Comparison of ENCODE assay signal across 8 cellular contexts in genomic region chr20:39050555-39050902, GRCh38.
DNase-seq lines count a peak whose midpoint lies in the region; ATAC-seq and TF ChIP-seq lines count a peak whose summit lies in the region.

No MANE protein-coding gene starts in this region.

- H3K9me3 Mint-ChIP-seq in H9 (no peaks in the 10 kb centered on the region), T-cell (no peaks in the 10 kb centered on the region)

- DNase-seq in H9 (no peak), T-cell (no peak), fibroblast of villous mesenchyme (ENCODE audit: low read depth) (no peak), body of pancreas (no peak), HPDE6-E6E7 (ENCODE audit: extremely low spot score) (no peak), KG1 (lab: John Stamatoyannopoulos, UW) (no peak)
- no peak for DNase-seq in activated effector memory CD4-positive, alpha-beta T cell treated with anti-CD3 and anti-CD28 coated beads, Interleukin-2, amount 50 U/mL, for 16 hours

- no peak overlapping the region for H3K4ac ChIP-seq in H9 (ENCODE audit: low read depth, low read length)

- H3K27me3 ChIP-seq in H9 (ENCODE audit: insufficient read depth, low read length) (no peaks in the 10 kb centered on the region), skeletal muscle satellite cell (ENCODE audit: control insufficient read depth, insufficient read depth, low read length) (peaks cover 1% of the 10 kb centered on the region), body of pancreas (no peaks in the 10 kb centered on the region)

- peak overlapping the region; percentile 69 to 76 for H3K4me3 Mint-ChIP-seq in H9
- H3K4me3 Mint-ChIP-seq in T-cell = peak overlapping the region; percentile 80 to 87 (median 82)

- no peaks in the 10 kb centered on the region for H3K79me1 ChIP-seq in H9 (ENCODE audit: insufficient read depth, low read depth, low read length, poor library complexity, severe bottlenecking)

- H2BK20ac ChIP-seq in H9 (ENCODE audit: low read depth, low read length, poor library complexity, severe bottlenecking) = no peak overlapping the region

- H3K4me3 ChIP-seq in fibroblast of villous mesenchyme (ENCODE audit: low read depth, low read length) (peak overlapping the region; percentile 88), skeletal muscle satellite cell (ENCODE audit: low read length) (peak overlapping the region; percentile 93), body of pancreas (no peak overlapping the region)

- H2BK120ac ChIP-seq in H9 (ENCODE audit: low read depth, low read length, poor library complexity, severe bottlenecking) = no peak overlapping the region

- no peak overlapping the region for H2BK5ac ChIP-seq in H9 (ENCODE audit: insufficient read length, low read length)

- H3K27ac ChIP-seq in H9 (ENCODE audit: insufficient read length, low read depth, low read length) (no peak overlapping the region), body of pancreas (no peak overlapping the region)

- H3T11ph ChIP-seq in H9 (ENCODE audit: low read length) = no peak overlapping the region

- intact Hi-C loops in body of pancreas (cut with DNase I) = loop anchor here (10.0 kb wide), 1 partner anchor 56 kb away; no protein-coding TSS in a partner anchor

- no peak for TF ChIP-seq CTCF in H9 (conservative IDR thresholded peaks at IDR 0.05)
- TF ChIP-seq CTCF in fibroblast of villous mesenchyme (IDR thresholded peaks at IDR 0.05; ENCODE audit: insufficient read depth, low read depth, low read length) = no peak
- TF ChIP-seq CTCF in body of pancreas (IDR thresholded peaks at IDR 0.05) = no peak

- no peak overlapping the region for H4K5ac ChIP-seq in H9 (ENCODE audit: insufficient read length, low read depth, low read length)

- no peak overlapping the region for H2AFZ ChIP-seq in H9 (ENCODE audit: low read length)

- H4K8ac ChIP-seq in H9 (replicated peaks; ENCODE audit: insufficient read length, low read depth, low read length) = no peak overlapping the region

- no peak overlapping the region for H2AK5ac ChIP-seq in H9 (ENCODE audit: insufficient read length, low read length)

- H3K18ac ChIP-seq in H9 (ENCODE audit: insufficient read length, low read depth, low read length) = no peak overlapping the region

- no peaks in the 10 kb centered on the region for H4K20me1 ChIP-seq in H9 (ENCODE audit: control insufficient read depth, insufficient read depth, insufficient read length)

- H3K4me1 ChIP-seq in H9 (ENCODE audit: insufficient read depth, low read length) (no peaks in the 10 kb centered on the region), skeletal muscle satellite cell (ENCODE audit: control insufficient read depth, insufficient read depth, low read length) (peaks cover 12% of the 10 kb centered on the region), body of pancreas (peaks cover 13% of the 10 kb centered on the region)

- H3K79me2 ChIP-seq in H9 (ENCODE audit: insufficient read depth, low read length) = no peaks in the 10 kb centered on the region

- H3K4me1 Mint-ChIP-seq in H9 (peaks cover 4 to 9% of the 10 kb centered on the region in 2 experiments), T-cell (peaks cover 0 to 14% (median 7%) of the 10 kb centered on the region in 3 donors)

- H2BK15ac ChIP-seq in H9 (ENCODE audit: low read depth, low read length) = no peak overlapping the region

- no peaks in the 10 kb centered on the region for H3K36me3 Mint-ChIP-seq in H9 (ENCODE audit: insufficient read depth in 1 of 3, low read depth in 3 of 3)
- no peaks in the 10 kb centered on the region for H3K36me3 Mint-ChIP-seq in T-cell

- H3K4me2 ChIP-seq in H9 (ENCODE audit: insufficient read depth, insufficient read length, low read length) (peak overlapping the region; percentile 97), skeletal muscle satellite cell (ENCODE audit: low read length) (peak overlapping the region; percentile 99)

- H3K9me3 ChIP-seq in H9 (ENCODE audit: control insufficient read depth, low read depth, low read length) (no peaks in the 10 kb centered on the region), skeletal muscle satellite cell (replicated peaks; ENCODE audit: low read length) (no peaks in the 10 kb centered on the region), body of pancreas (no peaks in the 10 kb centered on the region)

- H3K27ac Mint-ChIP-seq in H9 = no peak overlapping the region
- H3K27ac Mint-ChIP-seq in T-cell = no peak overlapping the region

- H2BK12ac ChIP-seq in H9 (ENCODE audit: insufficient read length, low read depth, low read length) = no peak overlapping the region

- H3K14ac ChIP-seq in H9 (ENCODE audit: insufficient read depth, low read length) = no peak overlapping the region

- POLR2A ChIA-PET in T-cell (lab: Charles Lee) = interaction anchor here in 1 of 2 donors (0.6 kb wide), 1 partner anchor 1872 kb away, joined by 5 read pairs; no protein-coding TSS in a partner anchor

- H3K36me3 ChIP-seq in skeletal muscle satellite cell (ENCODE audit: insufficient read depth, low read length) (no peaks in the 10 kb centered on the region), body of pancreas (replicated peaks in 1 of 2; ENCODE audit: insufficient read depth in 1 of 2, low read depth in 2 of 2) (no peaks in the 10 kb centered on the region)

- no peak overlapping the region for H3K23ac ChIP-seq in H9 (ENCODE audit: insufficient read length, low read depth, low read length)

- ATAC-seq in T-cell (replicated peaks in 1 of 4) = no peak
- no peak for ATAC-seq in body of pancreas

- H3K27me3 Mint-ChIP-seq in H9 (ENCODE audit: low read depth) = peaks cover 19% of the 10 kb centered on the region
- H3K27me3 Mint-ChIP-seq in T-cell = peaks cover under 1 to 6% of the 10 kb centered on the region in 2 donors

- peak overlapping the region; percentile 17 for H3K9ac ChIP-seq in H9 (ENCODE audit: extremely low read depth, insufficient read length, low read length)
- peak overlapping the region; percentile 83 for H3K9ac ChIP-seq in skeletal muscle satellite cell (ENCODE audit: low read depth, low read length)

- WGBS in H9 (ENCODE audit: extremely low coverage, insufficient read length, low lambda C conversion rate) = no CpG with 5 or more reads among the region's 4 CpGs
- WGBS in body of pancreas, 2 donors = 20 to 70% methylated on average over 3 to 4 of the region's 4 CpGs

- CTCF ChIA-PET in T-cell (lab: Charles Lee) = interaction anchor here (0.6 to 4.1 kb wide), 11 partner anchors 9 to 1913 kb away, joined by 3 to 37 read pairs (median 5); partner anchors contain the start of gene DHX35 (in 1 of the 2)

- H4K91ac ChIP-seq in H9 (ENCODE audit: insufficient read length, low read depth, low read length) = no peak overlapping the region

- H3K56ac ChIP-seq in H9 (ENCODE audit: insufficient read length, low read depth, low read length) = no peak overlapping the region

- peaks cover 10% of the 10 kb centered on the region for H3K23me2 ChIP-seq in H9 (ENCODE audit: insufficient read length, low read depth, low read length, poor library complexity, severe bottlenecking)

- TF ChIP-seq POLR2A in body of pancreas (IDR thresholded peaks at IDR 0.05) = no peak

Comparison
In these comparisons a context has a peak if more than half of its experiments do, and no peak if none do; other contexts are left out.
1. H3K4me3 ChIP-seq: peak in fibroblast of villous mesenchyme (single experiment) and skeletal muscle satellite cell (single experiment); none in body of pancreas (0 of 2).